ENCODE assay signal across 9 cellular contexts in genomic region chr1:160078392-160079195, GRCh38. TPM values are rescaled to one million over a fixed set of nuclear protein-coding genes. Genes with fewer than 3 reads are reported as not detected.
DNase-seq lines count a peak whose midpoint lies in the region; ATAC-seq and TF ChIP-seq lines count a peak whose summit lies in the region.
"Had no signal": no experiment of that assay in that cellular context is flagged by ENCODE, and none has a peak within 500 bp of the region (broad histone marks: within the 10 kb centered on the region; RNA-seq: fewer than 3 reads in every experiment).

No MANE protein-coding gene starts in this region.

- POLR2A ChIA-PET in SK-N-SH (lab: Yijun Ruan, JAX) = interaction anchor here (1.2 kb wide), 1 partner anchor 289 kb away, joined by 3 read pairs; no protein-coding TSS in a partner anchor

- intact Hi-C loops in Right ventricle myocardium superior (cut with DNase I) = no loop called here

- H3K9me3 Mint-ChIP-seq in activated naive CD8-positive, alpha-beta T cell treated with anti-CD3 and anti-CD28 coated beads, Interleukin-2, amount 50 U/mL, for 24 hours = no peaks in the 10 kb centered on the region
- H3K9me3 Mint-ChIP-seq in immature natural killer cell = no peaks in the 10 kb centered on the region

- no peaks in the 10 kb centered on the region for H3K9me2 ChIP-seq in SK-N-SH

- no peak overlapping the region for H3K27ac ChIP-seq in right atrium auricular region
- no peak overlapping the region for H3K27ac ChIP-seq in SK-N-SH (ENCODE audit: low read depth in 2 of 2, low read length in 1 of 2)
- no peak overlapping the region for H3K27ac ChIP-seq in gastroesophageal sphincter
- H3K27ac ChIP-seq: epithelial cell of prostate had no signal

- H3F3A ChIP-seq in SK-N-SH (replicated peaks; ENCODE audit: insufficient read depth) = no peaks in the 10 kb centered on the region

- DNase-seq in Right ventricle myocardium superior (no peak), right atrium auricular region (ENCODE audit: low spot score) (no peak), SK-N-SH (peak; percentile 68), immature natural killer cell (peak; percentile 26 to 46 (median 30))
- peak; percentile 73 for DNase-seq in activated naive CD8-positive, alpha-beta T cell treated with anti-CD3 and anti-CD28 coated beads, Interleukin-2, amount 50 U/mL, for 24 hours
- DNase-seq in stimulated activated CD4-positive, alpha-beta T cell treated with anti-CD3 and anti-CD28 coated beads, Interleukin-4, amount 100 ng/mL, for 1 hour = peak; percentile 60

- no peak for TF ChIP-seq POLR2A in gastroesophageal sphincter (IDR thresholded peaks at IDR 0.05)

- WGBS in SK-N-SH (ENCODE audit: low lambda C conversion rate) = 18% methylated on average over 8 of the region's 9 CpGs
- 20 to 34% methylated on average over 6 of the region's 9 CpGs for WGBS in gastroesophageal sphincter (ENCODE audit: low coverage in 1 of 2), 2 donors

- peaks cover 59% of the 10 kb centered on the region for H3K27me3 Mint-ChIP-seq in activated naive CD8-positive, alpha-beta T cell treated with anti-CD3 and anti-CD28 coated beads, Interleukin-2, amount 50 U/mL, for 24 hours
- peaks cover 17 to 26% (median 24%) of the 10 kb centered on the region in 3 donors for H3K27me3 Mint-ChIP-seq in immature natural killer cell (ENCODE audit: low read depth in 3 of 3)

- H3K4me1 ChIP-seq in right atrium auricular region (peaks cover 0 to 1% of the 10 kb centered on the region in 2 donors), SK-N-SH (ENCODE audit: control insufficient read depth in 1 of 2, insufficient read depth in 2 of 2, low read depth in 1 of 2, low read length in 1 of 2) (peaks cover 0 to 10% of the 10 kb centered on the region in 2 experiments; a peak in 1 of 4 replicates), gastroesophageal sphincter (peaks cover 0 to 4% (median under 1%) of the 10 kb centered on the region in 3 donors)

- no peak overlapping the region for H3K4me2 ChIP-seq in SK-N-SH

- no peaks in the 10 kb centered on the region for H4K20me1 ChIP-seq in SK-N-SH (ENCODE audit: insufficient read depth)

- no peak overlapping the region for H3K4me3 Mint-ChIP-seq in activated naive CD8-positive, alpha-beta T cell treated with anti-CD3 and anti-CD28 coated beads, Interleukin-2, amount 50 U/mL, for 24 hours
- no peak overlapping the region for H3K4me3 Mint-ChIP-seq in immature natural killer cell

- peak; percentile 54 for TF ChIP-seq RAD21 in SK-N-SH (IDR thresholded peaks at IDR 0.05; ENCODE audit: low read length)

- peaks cover 19% of the 10 kb centered on the region for H3K4me1 Mint-ChIP-seq in activated naive CD8-positive, alpha-beta T cell treated with anti-CD3 and anti-CD28 coated beads, Interleukin-2, amount 50 U/mL, for 24 hours
- H3K4me1 Mint-ChIP-seq in immature natural killer cell = no peaks in the 10 kb centered on the region

- no peak overlapping the region for H2AFZ ChIP-seq in SK-N-SH (ENCODE audit: low read depth)

- H3K36me3 ChIP-seq in right atrium auricular region = no peaks in the 10 kb centered on the region
- H3K36me3 ChIP-seq in SK-N-SH (replicated peaks in 1 of 2; ENCODE audit: control insufficient read depth in 1 of 2, insufficient read depth in 2 of 2, low read length in 1 of 2) = no peaks in the 10 kb centered on the region
- H3K36me3 ChIP-seq in gastroesophageal sphincter = no peaks in the 10 kb centered on the region

- H3K27ac Mint-ChIP-seq in activated naive CD8-positive, alpha-beta T cell treated with anti-CD3 and anti-CD28 coated beads, Interleukin-2, amount 50 U/mL, for 24 hours = no peak overlapping the region
- no peak overlapping the region for H3K27ac Mint-ChIP-seq in immature natural killer cell

- H3K79me2 ChIP-seq in SK-N-SH (ENCODE audit: insufficient read depth) = no peaks in the 10 kb centered on the region

- no peaks in the 10 kb centered on the region for H3K36me3 Mint-ChIP-seq in activated naive CD8-positive, alpha-beta T cell treated with anti-CD3 and anti-CD28 coated beads, Interleukin-2, amount 50 U/mL, for 24 hours (ENCODE audit: low read depth)
- no peaks in the 10 kb centered on the region for H3K36me3 Mint-ChIP-seq in immature natural killer cell

- no peaks in the 10 kb centered on the region for H3K27me3 ChIP-seq in right atrium auricular region
- peaks cover 36% of the 10 kb centered on the region for H3K27me3 ChIP-seq in SK-N-SH (ENCODE audit: insufficient read depth)
- H3K27me3 ChIP-seq in gastroesophageal sphincter = peaks cover 70% of the 10 kb centered on the region

- CTCF ChIA-PET in SK-N-SH (lab: Yijun Ruan, JAX) = interaction anchor here (0.6 to 14.2 kb wide), 36 partner anchors 10 to 298 kb away, joined by 3 to 163 read pairs (median 5); partner anchors contain the start of genes IGSF8, KCNJ10, PIGM and SLAMF9

- TF ChIP-seq CTCF in right atrium auricular region (IDR thresholded peaks at IDR 0.05) (peak in 1 of 2 donors; percentile 69), SK-N-SH (IDR thresholded peaks at IDR 0.05) (peak; percentile 79), gastroesophageal sphincter (IDR thresholded peaks at IDR 0.05) (peak in 2 of 4 experiments; percentile 28 to 65)

- no peaks in the 10 kb centered on the region for H3K9me3 ChIP-seq in right atrium auricular region
- H3K9me3 ChIP-seq in SK-N-SH = no peaks in the 10 kb centered on the region
- H3K9me3 ChIP-seq in gastroesophageal sphincter = no peaks in the 10 kb centered on the region

- ATAC-seq in Right ventricle myocardium superior (ENCODE audit: poor library complexity) (peak; percentile 66), HG03342 (IDR thresholded peaks at IDR 0.05; ENCODE audit: unreplicated experiment) (peak; percentile 59), gastroesophageal sphincter (no peak)
- peak; percentile 87 for ATAC-seq in activated naive CD8-positive, alpha-beta T cell treated with anti-CD3 and anti-CD28 coated beads, Interleukin-2, amount 50 U/mL, for 24 hours

- H3K4me3 ChIP-seq in right atrium auricular region = no peak overlapping the region
- no peak overlapping the region; a peak in 1 of 4 replicates for H3K4me3 ChIP-seq in SK-N-SH (ENCODE audit: low read depth in 2 of 2, low read length in 1 of 2)
- H3K4me3 ChIP-seq in gastroesophageal sphincter = no peak overlapping the region

- TF ChIP-seq EP300 in SK-N-SH (IDR thresholded peaks at IDR 0.05; ENCODE audit: borderline replicate concordance in 1 of 2, low read depth in 1 of 2, low read length in 1 of 2) (no peak), gastroesophageal sphincter (IDR thresholded peaks at IDR 0.05) (no peak)

- no peak overlapping the region for H3K9ac ChIP-seq in SK-N-SH

RNA-seq across cellular contexts. Expression of gene KCNJ9, which starts 2.7 kb away (rescaled TPM):
- total RNA-seq in Right ventricle myocardium superior = not detected
- total RNA-seq in right atrium auricular region = under 1 TPM in 1 of 2 donors, not detected in 1; 0.08 TPM
- 0.02 and 0.05 TPM in 2 replicates for polyA plus RNA-seq in SK-N-SH (2012; rRNA removed)
- 0.01 and 0.03 TPM in 2 replicates for polyA plus RNA-seq in SK-N-SH (2012; cell fraction: cytosol; rRNA removed)
- 0.01 TPM in 1 of 2 replicates, not detected in the other for polyA plus RNA-seq in SK-N-SH (2012; cell fraction: nucleus; rRNA removed)
- polyA plus RNA-seq in immature natural killer cell = not detected
- total RNA-seq in gastroesophageal sphincter = not detected

RNA-seq across cellular contexts. Expression of gene KCNJ10, which starts 8.6 kb away (rescaled TPM):
- total RNA-seq in Right ventricle myocardium superior (0.16 TPM), right atrium auricular region (under 1 TPM in 1 of 2 donors, not detected in 1; 0.20 TPM), gastroesophageal sphincter (not detected)
- polyA plus RNA-seq in SK-N-SH (2012; rRNA removed) (0.03 TPM in 1 of 2 replicates, not detected in the other), immature natural killer cell (not detected)
- polyA plus RNA-seq in SK-N-SH (2012; cell fraction: cytosol; rRNA removed) = not detected in 2 replicates
- polyA plus RNA-seq in SK-N-SH (2012; cell fraction: nucleus; rRNA removed) = not detected in 2 replicates

RNA-seq across cellular contexts. Expression of gene IGSF8, which starts 19.8 kb away (rescaled TPM):
- total RNA-seq in Right ventricle myocardium superior = 18.5 TPM
- total RNA-seq in right atrium auricular region = 10 to 100 TPM; 20.1 to 20.8 TPM
- 67.9 and 70.7 TPM in 2 replicates for polyA plus RNA-seq in SK-N-SH (2012; rRNA removed)
- 25.4 and 43.9 TPM in 2 replicates for polyA plus RNA-seq in SK-N-SH (2012; cell fraction: cytosol; rRNA removed)
- polyA plus RNA-seq in SK-N-SH (2012; cell fraction: nucleus; rRNA removed) = 92.0 and 109 TPM in 2 replicates
- 10 to 100 TPM; 29.1 to 57.4 (median 40.5) TPM for polyA plus RNA-seq in immature natural killer cell
- total RNA-seq in gastroesophageal sphincter = 10 to 100 TPM; 17.1 to 23.0 (median 19.4) TPM

RNA-seq across cellular contexts. Expression of gene ATP1A2, which starts 37.0 kb away (rescaled TPM):
- total RNA-seq in Right ventricle myocardium superior (210 TPM), right atrium auricular region (100 to 1,000 TPM; 146 to 228 TPM), gastroesophageal sphincter (100 to 1,000 TPM; 100 to 348 (median 142) TPM)
- polyA plus RNA-seq in SK-N-SH (2012; rRNA removed) (0.07 and 0.10 TPM in 2 replicates), immature natural killer cell (not detected)
- 0.01 TPM in 1 of 2 replicates, not detected in the other for polyA plus RNA-seq in SK-N-SH (2012; cell fraction: cytosol; rRNA removed)
- 0.06 and 0.07 TPM in 2 replicates for polyA plus RNA-seq in SK-N-SH (2012; cell fraction: nucleus; rRNA removed)

RNA-seq across cellular contexts. Expression of gene PIGM, which starts 46.8 kb away (rescaled TPM):
- total RNA-seq in Right ventricle myocardium superior (2.0 TPM), right atrium auricular region (1 to 10 TPM; 2.4 to 3.2 TPM), gastroesophageal sphincter (1 to 10 TPM; 3.7 to 5.4 (median 4.4) TPM)
- polyA plus RNA-seq in SK-N-SH (2012; rRNA removed) (4.0 and 5.1 TPM in 2 replicates), immature natural killer cell (1 to 10 TPM; 2.1 to 3.3 (median 3.0) TPM)
- 5.5 and 6.0 TPM in 2 replicates for polyA plus RNA-seq in SK-N-SH (2012; cell fraction: cytosol; rRNA removed)
- 2.9 and 4.1 TPM in 2 replicates for polyA plus RNA-seq in SK-N-SH (2012; cell fraction: nucleus; rRNA removed)

Comparison
In these comparisons a context has a peak if more than half of its experiments do, and no peak if none do; other contexts are left out.
1. DNase-seq: peak in SK-N-SH (single experiment), activated naive CD8-positive, alpha-beta T cell treated with anti-CD3 and anti-CD28 coated beads, Interleukin-2, amount 50 U/mL, for 24 hours (single experiment), immature natural killer cell (3 of 3) and stimulated activated CD4-positive, alpha-beta T cell treated with anti-CD3 and anti-CD28 coated beads, Interleukin-4, amount 100 ng/mL, for 1 hour (single experiment); none in Right ventricle myocardium superior (single experiment) and right atrium auricular region (single experiment).